Comparison of ENCODE assay signal across 10 cellular contexts in the genomic region with DNA sequence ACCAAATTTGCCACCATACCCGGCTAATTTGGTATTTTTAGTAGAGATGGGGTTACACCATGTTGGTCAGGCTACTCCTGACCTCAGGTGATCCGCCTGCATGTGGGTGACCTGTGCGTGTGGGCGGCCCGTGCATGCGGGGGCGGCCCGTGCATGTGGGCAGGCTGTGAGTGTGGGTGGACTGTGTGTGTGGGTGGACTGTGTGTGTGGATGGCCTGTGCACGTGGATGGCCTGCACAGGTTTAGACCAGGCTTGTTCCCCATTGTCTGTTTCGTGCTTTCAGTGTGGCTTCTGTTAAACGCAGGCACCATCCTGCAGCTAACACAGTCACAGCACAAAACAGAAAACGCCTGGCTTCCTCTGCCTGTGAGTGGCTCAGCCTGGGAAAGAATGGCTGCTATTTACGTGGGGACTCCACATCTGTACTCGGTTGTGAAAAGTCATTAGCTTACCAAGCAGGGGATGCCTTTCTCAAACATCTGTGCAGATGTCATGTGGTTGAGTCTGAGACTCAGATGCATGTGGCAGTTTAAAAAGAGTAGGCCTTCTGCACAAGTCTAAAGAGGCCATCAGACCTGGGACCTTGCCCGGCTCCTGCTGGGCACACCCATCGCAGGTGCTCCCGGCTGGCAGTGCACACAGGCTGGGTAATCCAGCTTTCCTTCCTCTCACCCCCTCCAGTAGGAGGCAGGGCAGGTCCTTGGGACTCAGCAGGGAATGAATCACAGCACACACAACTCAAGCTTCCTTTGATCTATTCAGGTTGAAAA.
DNase-seq lines count a peak whose midpoint lies in the region; ATAC-seq and TF ChIP-seq lines count a peak whose summit lies in the region.
"Had no signal": no experiment of that assay in that cellular context is flagged by ENCODE, and none has a peak within 500 bp of the region (broad histone marks: within the 10 kb centered on the region; RNA-seq: fewer than 3 reads in every experiment).

No MANE protein-coding gene starts in this region.

- H3K4me3 ChIP-seq in H7 (ENCODE audit: insufficient read depth, low read depth, low read length) (no peak overlapping the region), psoas muscle (no peak overlapping the region), osteoblast (ENCODE audit: insufficient read depth, low read length) (no peak overlapping the region)
- H3K4me3 ChIP-seq in CD8-positive, alpha-beta T cell (ENCODE audit: low read depth, low read length) = no peak overlapping the region
- H3K4me3 ChIP-seq: uterus had no signal

- CTCF ChIA-PET in CD8-positive, alpha-beta T cell (lab: Charles Lee) = no interaction called here

- ATAC-seq in foreskin keratinocyte (peak; percentile 91), psoas muscle (peak; percentile 69 to 82 (median 72))
- no peak for ATAC-seq in CD8-positive, alpha-beta T cell

- 58 to 68% (median 58%) methylated on average over 17 of the region's 17 CpGs for WGBS in psoas muscle, 3 donors

- no peaks in the 10 kb centered on the region for H3K79me2 ChIP-seq in osteoblast (ENCODE audit: insufficient read depth, low read length)

- no peaks in the 10 kb centered on the region for H3K9me3 Mint-ChIP-seq in CD8-positive, alpha-beta T cell
- H3K9me3 Mint-ChIP-seq in immature natural killer cell = no peaks in the 10 kb centered on the region
- H3K9me3 Mint-ChIP-seq: activated naive CD4-positive, alpha-beta T cell treated with anti-CD3 and anti-CD28 coated beads, Interleukin-2, amount 10 ng/mL, durations not matched to agents 7 days and 5 days had no signal

- intact Hi-C loops in psoas muscle (cut with DNase I) = loop anchor here (5.0 to 10.0 kb wide), 5 partner anchors 33 to 132 kb away; a partner anchor contains a TSS
- intact Hi-C loops in CD8-positive, alpha-beta T cell (cut with DNase I, micrococcal nuclease) = no loop called here

- H2AFZ ChIP-seq in osteoblast (ENCODE audit: low read length) = no peak overlapping the region

- H3K4me2 ChIP-seq in osteoblast (ENCODE audit: insufficient read depth, low read length) = no peak overlapping the region

- no peak overlapping the region for H3K27ac ChIP-seq in foreskin keratinocyte
- H3K27ac ChIP-seq in psoas muscle = peak overlapping the region; percentile 47
- H3K27ac ChIP-seq in CD8-positive, alpha-beta T cell (ENCODE audit: low read depth, low read length) = no peak overlapping the region
- no peak overlapping the region for H3K27ac ChIP-seq in osteoblast (ENCODE audit: low read depth, low read length)
- H3K27ac ChIP-seq: uterus had no signal

- H4K20me1 ChIP-seq in osteoblast (ENCODE audit: insufficient read depth, low read length) = no peaks in the 10 kb centered on the region

- H3K4me1 ChIP-seq in foreskin keratinocyte (no peaks in the 10 kb centered on the region), psoas muscle (peaks cover 36% of the 10 kb centered on the region), osteoblast (ENCODE audit: insufficient read depth, low read length) (no peaks in the 10 kb centered on the region)
- no peaks in the 10 kb centered on the region for H3K4me1 ChIP-seq in CD8-positive, alpha-beta T cell (ENCODE audit: insufficient read depth, low read length)
- H3K4me1 ChIP-seq: uterus had no signal

- peaks cover under 1% of the 10 kb centered on the region for H3K27me3 Mint-ChIP-seq in CD8-positive, alpha-beta T cell (ENCODE audit: low read depth)
- peaks cover 0 to under 1% (median 0%) of the 10 kb centered on the region in 3 donors for H3K27me3 Mint-ChIP-seq in immature natural killer cell (ENCODE audit: low read depth in 3 of 3)

- H3K36me3 Mint-ChIP-seq in CD8-positive, alpha-beta T cell = no peaks in the 10 kb centered on the region
- H3K36me3 Mint-ChIP-seq in immature natural killer cell = no peaks in the 10 kb centered on the region
- H3K36me3 Mint-ChIP-seq: activated naive CD4-positive, alpha-beta T cell treated with anti-CD3 and anti-CD28 coated beads, Interleukin-2, amount 10 ng/mL, durations not matched to agents 7 days and 5 days had no signal

- H3K9me3 ChIP-seq in psoas muscle (no peaks in the 10 kb centered on the region), osteoblast (ENCODE audit: low read depth, low read length) (no peaks in the 10 kb centered on the region)
- H3K9me3 ChIP-seq in CD8-positive, alpha-beta T cell (ENCODE audit: low read length) = no peaks in the 10 kb centered on the region
- H3K9me3 ChIP-seq: uterus had no signal

- H3K36me3 ChIP-seq in H7 (replicated peaks; ENCODE audit: control insufficient read depth, insufficient read depth, low read length) (no peaks in the 10 kb centered on the region), psoas muscle (ENCODE audit: insufficient read depth in 1 of 2, low read depth in 1 of 2) (no peaks in the 10 kb centered on the region), osteoblast (ENCODE audit: insufficient read depth, low read length) (no peaks in the 10 kb centered on the region)
- no peaks in the 10 kb centered on the region for H3K36me3 ChIP-seq in CD8-positive, alpha-beta T cell (ENCODE audit: insufficient read depth, low read length)
- H3K36me3 ChIP-seq: uterus had no signal

- H3K27me3 ChIP-seq in H7 (ENCODE audit: control insufficient read depth, insufficient read depth, low read length) = no peaks in the 10 kb centered on the region
- H3K27me3 ChIP-seq in foreskin keratinocyte = peaks cover 5% of the 10 kb centered on the region
- H3K27me3 ChIP-seq in psoas muscle (ENCODE audit: insufficient read depth in 3 of 3, low read length in 2 of 3) = no peaks in the 10 kb centered on the region
- H3K27me3 ChIP-seq in CD8-positive, alpha-beta T cell (ENCODE audit: insufficient read depth, low read length) = no peaks in the 10 kb centered on the region
- H3K27me3 ChIP-seq in osteoblast (ENCODE audit: insufficient read depth, low read length) = peaks cover 12% of the 10 kb centered on the region
- H3K27me3 ChIP-seq: uterus had no signal

- H3K27ac Mint-ChIP-seq in CD8-positive, alpha-beta T cell = no peak overlapping the region
- H3K27ac Mint-ChIP-seq in immature natural killer cell = no peak overlapping the region
- H3K27ac Mint-ChIP-seq: activated naive CD4-positive, alpha-beta T cell treated with anti-CD3 and anti-CD28 coated beads, Interleukin-2, amount 10 ng/mL, durations not matched to agents 7 days and 5 days had no signal

- no peaks in the 10 kb centered on the region for H3K4me1 Mint-ChIP-seq in CD8-positive, alpha-beta T cell (ENCODE audit: low read depth)
- no peaks in the 10 kb centered on the region for H3K4me1 Mint-ChIP-seq in immature natural killer cell
- H3K4me1 Mint-ChIP-seq: activated naive CD4-positive, alpha-beta T cell treated with anti-CD3 and anti-CD28 coated beads, Interleukin-2, amount 10 ng/mL, durations not matched to agents 7 days and 5 days had no signal

- POLR2A ChIA-PET in CD8-positive, alpha-beta T cell (lab: Charles Lee) = no interaction called here

- TF ChIP-seq CTCF in foreskin keratinocyte (conservative IDR thresholded peaks at IDR 0.05) = peak; percentile 79
- peak; percentile 51 for TF ChIP-seq CTCF in psoas muscle (IDR thresholded peaks at IDR 0.05)
- no peak for TF ChIP-seq CTCF in CD8-positive, alpha-beta T cell (IDR thresholded peaks at IDR 0.05)
- TF ChIP-seq CTCF in osteoblast (IDR thresholded peaks at IDR 0.05; ENCODE audit: extremely low read depth, low read depth, low read length) = no peak

- DNase-seq in H7 (peak; percentile 83), NCI-H69 (lab: John Stamatoyannopoulos, UW) (peak; percentile 86), foreskin keratinocyte (peak; percentile 18 to 23), psoas muscle (peak in 1 of 2 donors; percentile 69), inferior parietal cortex (ENCODE audit: extremely low spot score) (no peak), osteoblast (ENCODE audit: insufficient read length, low spot score, missing footprints) (no peak), immature natural killer cell (no peak)
- DNase-seq in CD8-positive, alpha-beta T cell = no peak
- DNase-seq: activated naive CD4-positive, alpha-beta T cell treated with anti-CD3 and anti-CD28 coated beads, Interleukin-2, amount 10 ng/mL, durations not matched to agents 7 days and 5 days; uterus had no signal

- H3K4me3 Mint-ChIP-seq in CD8-positive, alpha-beta T cell = no peak overlapping the region
- H3K4me3 Mint-ChIP-seq in immature natural killer cell = no peak overlapping the region
- H3K4me3 Mint-ChIP-seq: activated naive CD4-positive, alpha-beta T cell treated with anti-CD3 and anti-CD28 coated beads, Interleukin-2, amount 10 ng/mL, durations not matched to agents 7 days and 5 days had no signal

Comparison
In these comparisons a context has a peak if more than half of its experiments do, and no peak if none do; other contexts are left out.
1. DNase-seq: peak in H7 (single experiment), NCI-H69 (single experiment) and foreskin keratinocyte (2 of 2); none in inferior parietal cortex (single experiment), CD8-positive, alpha-beta T cell (0 of 7), osteoblast (single experiment) and immature natural killer cell (0 of 3).
2. CTCF ChIP-seq: peak in foreskin keratinocyte (single experiment) and psoas muscle (single experiment); none in CD8-positive, alpha-beta T cell (single experiment) and osteoblast (single experiment).
3. intact Hi-C loops: an anchor here in psoas muscle (5.0 to 10.0 kb wide); none called in CD8-positive, alpha-beta T cell.